Comparison of ENCODE assay signal across 1 cellular context in the genomic region with DNA sequence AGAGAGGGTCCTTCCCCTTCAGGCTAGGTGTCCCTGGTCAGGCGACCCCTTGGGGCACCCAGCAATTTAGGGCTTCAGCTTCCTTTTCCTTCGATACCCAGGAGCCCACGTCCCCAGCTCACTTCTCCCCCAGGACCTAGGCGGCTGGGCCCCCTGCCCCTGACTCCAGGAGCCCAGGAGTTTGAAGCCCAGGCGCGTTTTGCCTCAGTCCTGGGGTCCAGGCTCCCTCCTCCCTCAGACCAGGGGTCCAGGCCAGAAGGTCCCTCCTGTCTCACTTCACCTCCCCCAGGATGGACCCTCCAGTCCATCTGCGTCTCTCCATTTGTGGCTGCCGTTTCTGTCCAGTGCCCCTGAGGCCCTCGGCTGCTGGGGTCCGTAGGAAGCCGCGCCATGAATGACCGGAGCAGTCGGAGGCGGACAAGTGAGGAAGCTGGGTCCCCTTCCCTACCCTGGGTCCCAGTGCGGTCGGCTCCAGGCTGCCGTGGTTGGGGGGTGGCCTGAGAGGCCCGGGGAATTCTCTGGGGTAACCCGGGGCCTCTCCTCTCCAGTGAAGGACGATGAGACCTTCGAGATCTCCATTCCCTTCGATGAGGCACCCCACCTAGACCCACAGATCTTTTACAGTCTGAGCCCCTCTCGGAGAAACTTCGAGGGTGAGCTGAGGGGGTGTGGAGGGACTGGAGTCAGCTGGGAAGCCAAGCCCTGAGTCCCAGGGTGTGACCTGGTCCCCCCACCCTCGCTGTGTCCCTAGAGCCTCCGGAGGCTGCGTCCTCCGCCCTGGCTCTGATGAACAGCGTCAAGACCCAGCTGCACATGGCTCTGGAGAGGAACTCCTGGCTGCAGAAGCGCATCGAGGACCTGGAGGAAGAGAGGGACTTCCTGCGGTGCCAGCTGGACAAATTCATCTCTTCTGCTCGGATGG.
TF ChIP-seq lines count a peak whose summit lies in the region.

No MANE protein-coding gene starts in this region.

TF ChIP-seq in K562, 482 proteins besides CTCF, POLR2A, EP300 and RAD21 (continued from another document and continues in another):
- TF ChIP-seq POLR2H (tag; IDR thresholded peaks at IDR 0.05; ENCODE audit: low read depth) (no peak), RBBP5 (IDR thresholded peaks at IDR 0.05; ENCODE audit: borderline replicate concordance, insufficient read depth, low read length, poor library complexity, severe bottlenecking) (no peak), RBFOX2 (IDR thresholded peaks at IDR 0.05; ENCODE audit: low read depth, low read length) (peak; percentile 29), MTA1 (IDR thresholded peaks at IDR 0.05; ENCODE audit: borderline replicate concordance) (no peak), ZNF778 (CRISPR knock-in tag; IDR thresholded peaks at IDR 0.05) (no peak), SREBF2 (CRISPR knock-in tag; IDR thresholded peaks at IDR 0.05) (no peak), ZNF766 (CRISPR knock-in tag; conservative IDR thresholded peaks at IDR 0.05) (no peak), MECOM (CRISPR knock-in tag; IDR thresholded peaks at IDR 0.05) (no peak), FOXK2 (conservative IDR thresholded peaks at IDR 0.05 in 1 of 2, IDR thresholded peaks at IDR 0.05 in 1 of 2; ENCODE audit: low read depth in 2 of 2) (no peak), L3MBTL2 (IDR thresholded peaks at IDR 0.05) (peak; percentile 85), CCNT2 (IDR thresholded peaks at IDR 0.05; ENCODE audit: borderline replicate concordance, extremely low read depth, insufficient read length, low read depth, low read length) (no peak), SUPT5H (IDR thresholded peaks at IDR 0.05) (no peak), RBM17 (IDR thresholded peaks at IDR 0.05; ENCODE audit: borderline replicate concordance, low read depth, low read length) (no peak), CEBPG (CRISPR knock-in tag; IDR thresholded peaks at IDR 0.05) (no peak), CEBPG (tag; conservative IDR thresholded peaks at IDR 0.05 in 1 of 2, IDR thresholded peaks at IDR 0.05 in 1 of 2) (no peak), NR2F6 (CRISPR knock-in tag; IDR thresholded peaks at IDR 0.05) (no peak), NR2C2 (CRISPR knock-in tag; IDR thresholded peaks at IDR 0.05) (no peak), NR2C2 (tag; IDR thresholded peaks at IDR 0.05) (0 out of 2 replicates have a peak, but pooled peaks have one; percentile 23), PHTF2 (CRISPR knock-in tag; IDR thresholded peaks at IDR 0.05) (no peak), TEAD1 (CRISPR knock-in tag; IDR thresholded peaks at IDR 0.05) (no peak), KDM5B (IDR thresholded peaks at IDR 0.05; ENCODE audit: insufficient replicate concordance, low read depth, low read length) (peak; percentile 43), TCF7L2 (IDR thresholded peaks at IDR 0.05; ENCODE audit: low read depth, low read length) (no peak), SRSF3 (IDR thresholded peaks at IDR 0.05; ENCODE audit: insufficient read depth, low read length) (no peak), HDAC1 (IDR thresholded peaks at IDR 0.05) (no peak), NUFIP1 (IDR thresholded peaks at IDR 0.05; ENCODE audit: partially characterized antibody) (no peak), ZKSCAN1 (IDR thresholded peaks at IDR 0.05; ENCODE audit: low read depth, low read length) (no peak), KAT8 (IDR thresholded peaks at IDR 0.05; ENCODE audit: low read depth) (no peak), GTF2E2 (tag; IDR thresholded peaks at IDR 0.05) (no peak), SMARCA4 (IDR thresholded peaks at IDR 0.05) (0 out of 2 replicates have a peak, but pooled peaks have one; percentile 0), POU5F1 (IDR thresholded peaks at IDR 0.05; ENCODE audit: borderline replicate concordance, low read depth, low read length, partially characterized antibody) (no peak)
- TF ChIP-seq, protein P1, sequence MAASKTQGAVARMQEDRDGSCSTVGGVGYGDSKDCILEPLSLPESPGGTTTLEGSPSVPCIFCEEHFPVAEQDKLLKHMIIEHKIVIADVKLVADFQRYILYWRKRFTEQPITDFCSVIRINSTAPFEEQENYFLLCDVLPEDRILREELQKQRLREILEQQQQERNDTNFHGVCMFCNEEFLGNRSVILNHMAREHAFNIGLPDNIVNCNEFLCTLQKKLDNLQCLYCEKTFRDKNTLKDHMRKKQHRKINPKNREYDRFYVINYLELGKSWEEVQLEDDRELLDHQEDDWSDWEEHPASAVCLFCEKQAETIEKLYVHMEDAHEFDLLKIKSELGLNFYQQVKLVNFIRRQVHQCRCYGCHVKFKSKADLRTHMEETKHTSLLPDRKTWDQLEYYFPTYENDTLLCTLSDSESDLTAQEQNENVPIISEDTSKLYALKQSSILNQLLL (CRISPR knock-in tag; IDR thresholded peaks at IDR 0.05; ENCODE audit: borderline replicate concordance) = no peak
- TF ChIP-seq, protein P2, sequence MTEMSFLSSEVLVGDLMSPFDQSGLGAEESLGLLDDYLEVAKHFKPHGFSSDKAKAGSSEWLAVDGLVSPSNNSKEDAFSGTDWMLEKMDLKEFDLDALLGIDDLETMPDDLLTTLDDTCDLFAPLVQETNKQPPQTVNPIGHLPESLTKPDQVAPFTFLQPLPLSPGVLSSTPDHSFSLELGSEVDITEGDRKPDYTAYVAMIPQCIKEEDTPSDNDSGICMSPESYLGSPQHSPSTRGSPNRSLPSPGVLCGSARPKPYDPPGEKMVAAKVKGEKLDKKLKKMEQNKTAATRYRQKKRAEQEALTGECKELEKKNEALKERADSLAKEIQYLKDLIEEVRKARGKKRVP (CRISPR knock-in tag; IDR thresholded peaks at IDR 0.05) = no peak
- TF ChIP-seq, protein P3, sequence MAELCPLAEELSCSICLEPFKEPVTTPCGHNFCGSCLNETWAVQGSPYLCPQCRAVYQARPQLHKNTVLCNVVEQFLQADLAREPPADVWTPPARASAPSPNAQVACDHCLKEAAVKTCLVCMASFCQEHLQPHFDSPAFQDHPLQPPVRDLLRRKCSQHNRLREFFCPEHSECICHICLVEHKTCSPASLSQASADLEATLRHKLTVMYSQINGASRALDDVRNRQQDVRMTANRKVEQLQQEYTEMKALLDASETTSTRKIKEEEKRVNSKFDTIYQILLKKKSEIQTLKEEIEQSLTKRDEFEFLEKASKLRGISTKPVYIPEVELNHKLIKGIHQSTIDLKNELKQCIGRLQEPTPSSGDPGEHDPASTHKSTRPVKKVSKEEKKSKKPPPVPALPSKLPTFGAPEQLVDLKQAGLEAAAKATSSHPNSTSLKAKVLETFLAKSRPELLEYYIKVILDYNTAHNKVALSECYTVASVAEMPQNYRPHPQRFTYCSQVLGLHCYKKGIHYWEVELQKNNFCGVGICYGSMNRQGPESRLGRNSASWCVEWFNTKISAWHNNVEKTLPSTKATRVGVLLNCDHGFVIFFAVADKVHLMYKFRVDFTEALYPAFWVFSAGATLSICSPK (IDR thresholded peaks at IDR 0.05; ENCODE audit: borderline replicate concordance) = no peak
- TF ChIP-seq, protein P4, sequence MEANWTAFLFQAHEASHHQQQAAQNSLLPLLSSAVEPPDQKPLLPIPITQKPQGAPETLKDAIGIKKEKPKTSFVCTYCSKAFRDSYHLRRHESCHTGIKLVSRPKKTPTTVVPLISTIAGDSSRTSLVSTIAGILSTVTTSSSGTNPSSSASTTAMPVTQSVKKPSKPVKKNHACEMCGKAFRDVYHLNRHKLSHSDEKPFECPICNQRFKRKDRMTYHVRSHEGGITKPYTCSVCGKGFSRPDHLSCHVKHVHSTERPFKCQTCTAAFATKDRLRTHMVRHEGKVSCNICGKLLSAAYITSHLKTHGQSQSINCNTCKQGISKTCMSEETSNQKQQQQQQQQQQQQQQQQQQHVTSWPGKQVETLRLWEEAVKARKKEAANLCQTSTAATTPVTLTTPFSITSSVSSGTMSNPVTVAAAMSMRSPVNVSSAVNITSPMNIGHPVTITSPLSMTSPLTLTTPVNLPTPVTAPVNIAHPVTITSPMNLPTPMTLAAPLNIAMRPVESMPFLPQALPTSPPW (CRISPR knock-in tag; IDR thresholded peaks at IDR 0.05) = no peak
- TF ChIP-seq, protein P5, sequence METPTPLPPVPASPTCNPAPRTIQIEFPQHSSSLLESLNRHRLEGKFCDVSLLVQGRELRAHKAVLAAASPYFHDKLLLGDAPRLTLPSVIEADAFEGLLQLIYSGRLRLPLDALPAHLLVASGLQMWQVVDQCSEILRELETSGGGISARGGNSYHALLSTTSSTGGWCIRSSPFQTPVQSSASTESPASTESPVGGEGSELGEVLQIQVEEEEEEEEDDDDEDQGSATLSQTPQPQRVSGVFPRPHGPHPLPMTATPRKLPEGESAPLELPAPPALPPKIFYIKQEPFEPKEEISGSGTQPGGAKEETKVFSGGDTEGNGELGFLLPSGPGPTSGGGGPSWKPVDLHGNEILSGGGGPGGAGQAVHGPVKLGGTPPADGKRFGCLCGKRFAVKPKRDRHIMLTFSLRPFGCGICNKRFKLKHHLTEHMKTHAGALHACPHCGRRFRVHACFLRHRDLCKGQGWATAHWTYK (CRISPR knock-in tag; IDR thresholded peaks at IDR 0.05) = 0 out of 2 replicates have a peak, but pooled peaks have one; percentile 5
- TF ChIP-seq, protein P6, sequence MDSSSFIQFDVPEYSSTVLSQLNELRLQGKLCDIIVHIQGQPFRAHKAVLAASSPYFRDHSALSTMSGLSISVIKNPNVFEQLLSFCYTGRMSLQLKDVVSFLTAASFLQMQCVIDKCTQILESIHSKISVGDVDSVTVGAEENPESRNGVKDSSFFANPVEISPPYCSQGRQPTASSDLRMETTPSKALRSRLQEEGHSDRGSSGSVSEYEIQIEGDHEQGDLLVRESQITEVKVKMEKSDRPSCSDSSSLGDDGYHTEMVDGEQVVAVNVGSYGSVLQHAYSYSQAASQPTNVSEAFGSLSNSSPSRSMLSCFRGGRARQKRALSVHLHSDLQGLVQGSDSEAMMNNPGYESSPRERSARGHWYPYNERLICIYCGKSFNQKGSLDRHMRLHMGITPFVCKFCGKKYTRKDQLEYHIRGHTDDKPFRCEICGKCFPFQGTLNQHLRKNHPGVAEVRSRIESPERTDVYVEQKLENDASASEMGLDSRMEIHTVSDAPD (CRISPR knock-in tag; IDR thresholded peaks at IDR 0.05) = no peak
- TF ChIP-seq, protein P7, sequence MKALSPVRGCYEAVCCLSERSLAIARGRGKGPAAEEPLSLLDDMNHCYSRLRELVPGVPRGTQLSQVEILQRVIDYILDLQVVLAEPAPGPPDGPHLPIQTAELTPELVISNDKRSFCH (CRISPR knock-in tag; IDR thresholded peaks at IDR 0.05) = no peak
- TF ChIP-seq, protein P7 (tag; IDR thresholded peaks at IDR 0.05) = no peak
- TF ChIP-seq, protein P8, sequence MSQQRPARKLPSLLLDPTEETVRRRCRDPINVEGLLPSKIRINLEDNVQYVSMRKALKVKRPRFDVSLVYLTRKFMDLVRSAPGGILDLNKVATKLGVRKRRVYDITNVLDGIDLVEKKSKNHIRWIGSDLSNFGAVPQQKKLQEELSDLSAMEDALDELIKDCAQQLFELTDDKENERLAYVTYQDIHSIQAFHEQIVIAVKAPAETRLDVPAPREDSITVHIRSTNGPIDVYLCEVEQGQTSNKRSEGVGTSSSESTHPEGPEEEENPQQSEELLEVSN (IDR thresholded peaks at IDR 0.05; ENCODE audit: borderline replicate concordance in 1 of 2, extremely low read depth in 1 of 2, insufficient read depth in 1 of 2, insufficient read length in 1 of 2, low read depth in 1 of 2, low read length in 1 of 2, poor library complexity in 1 of 2, severe bottlenecking in 1 of 2) = peak; percentile 51 to 67
- TF ChIP-seq, protein P9, sequence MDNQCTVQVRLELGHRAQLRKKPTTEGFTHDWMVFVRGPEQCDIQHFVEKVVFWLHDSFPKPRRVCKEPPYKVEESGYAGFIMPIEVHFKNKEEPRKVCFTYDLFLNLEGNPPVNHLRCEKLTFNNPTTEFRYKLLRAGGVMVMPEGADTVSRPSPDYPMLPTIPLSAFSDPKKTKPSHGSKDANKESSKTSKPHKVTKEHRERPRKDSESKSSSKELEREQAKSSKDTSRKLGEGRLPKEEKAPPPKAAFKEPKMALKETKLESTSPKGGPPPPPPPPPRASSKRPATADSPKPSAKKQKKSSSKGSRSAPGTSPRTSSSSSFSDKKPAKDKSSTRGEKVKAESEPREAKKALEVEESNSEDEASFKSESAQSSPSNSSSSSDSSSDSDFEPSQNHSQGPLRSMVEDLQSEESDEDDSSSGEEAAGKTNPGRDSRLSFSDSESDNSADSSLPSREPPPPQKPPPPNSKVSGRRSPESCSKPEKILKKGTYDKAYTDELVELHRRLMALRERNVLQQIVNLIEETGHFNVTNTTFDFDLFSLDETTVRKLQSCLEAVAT (IDR thresholded peaks at IDR 0.05) = no peak
- TF ChIP-seq, protein P10, sequence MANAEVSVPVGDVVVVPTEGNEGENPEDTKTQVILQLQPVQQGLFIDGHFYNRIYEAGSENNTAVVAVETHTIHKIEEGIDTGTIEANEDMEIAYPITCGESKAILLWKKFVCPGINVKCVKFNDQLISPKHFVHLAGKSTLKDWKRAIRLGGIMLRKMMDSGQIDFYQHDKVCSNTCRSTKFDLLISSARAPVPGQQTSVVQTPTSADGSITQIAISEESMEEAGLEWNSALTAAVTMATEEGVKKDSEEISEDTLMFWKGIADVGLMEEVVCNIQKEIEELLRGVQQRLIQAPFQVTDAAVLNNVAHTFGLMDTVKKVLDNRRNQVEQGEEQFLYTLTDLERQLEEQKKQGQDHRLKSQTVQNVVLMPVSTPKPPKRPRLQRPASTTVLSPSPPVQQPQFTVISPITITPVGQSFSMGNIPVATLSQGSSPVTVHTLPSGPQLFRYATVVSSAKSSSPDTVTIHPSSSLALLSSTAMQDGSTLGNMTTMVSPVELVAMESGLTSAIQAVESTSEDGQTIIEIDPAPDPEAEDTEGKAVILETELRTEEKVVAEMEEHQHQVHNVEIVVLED (CRISPR knock-in tag; IDR thresholded peaks at IDR 0.05) = no peak
- TF ChIP-seq, protein P11, sequence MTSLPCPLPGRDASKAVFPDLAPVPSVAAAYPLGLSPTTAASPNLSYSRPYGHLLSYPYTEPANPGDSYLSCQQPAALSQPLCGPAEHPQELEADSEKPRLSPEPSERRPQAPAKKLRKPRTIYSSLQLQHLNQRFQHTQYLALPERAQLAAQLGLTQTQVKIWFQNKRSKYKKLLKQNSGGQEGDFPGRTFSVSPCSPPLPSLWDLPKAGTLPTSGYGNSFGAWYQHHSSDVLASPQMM (CRISPR knock-in tag; IDR thresholded peaks at IDR 0.05) = no peak
- TF ChIP-seq, protein P12, sequence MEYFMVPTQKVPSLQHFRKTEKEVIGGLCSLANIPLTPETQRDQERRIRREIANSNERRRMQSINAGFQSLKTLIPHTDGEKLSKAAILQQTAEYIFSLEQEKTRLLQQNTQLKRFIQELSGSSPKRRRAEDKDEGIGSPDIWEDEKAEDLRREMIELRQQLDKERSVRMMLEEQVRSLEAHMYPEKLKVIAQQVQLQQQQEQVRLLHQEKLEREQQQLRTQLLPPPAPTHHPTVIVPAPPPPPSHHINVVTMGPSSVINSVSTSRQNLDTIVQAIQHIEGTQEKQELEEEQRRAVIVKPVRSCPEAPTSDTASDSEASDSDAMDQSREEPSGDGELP (CRISPR knock-in tag; IDR thresholded peaks at IDR 0.05; ENCODE audit: borderline replicate concordance) = peak; percentile 44; the same call in 1 of the 2 replicates
- TF ChIP-seq, protein P13, sequence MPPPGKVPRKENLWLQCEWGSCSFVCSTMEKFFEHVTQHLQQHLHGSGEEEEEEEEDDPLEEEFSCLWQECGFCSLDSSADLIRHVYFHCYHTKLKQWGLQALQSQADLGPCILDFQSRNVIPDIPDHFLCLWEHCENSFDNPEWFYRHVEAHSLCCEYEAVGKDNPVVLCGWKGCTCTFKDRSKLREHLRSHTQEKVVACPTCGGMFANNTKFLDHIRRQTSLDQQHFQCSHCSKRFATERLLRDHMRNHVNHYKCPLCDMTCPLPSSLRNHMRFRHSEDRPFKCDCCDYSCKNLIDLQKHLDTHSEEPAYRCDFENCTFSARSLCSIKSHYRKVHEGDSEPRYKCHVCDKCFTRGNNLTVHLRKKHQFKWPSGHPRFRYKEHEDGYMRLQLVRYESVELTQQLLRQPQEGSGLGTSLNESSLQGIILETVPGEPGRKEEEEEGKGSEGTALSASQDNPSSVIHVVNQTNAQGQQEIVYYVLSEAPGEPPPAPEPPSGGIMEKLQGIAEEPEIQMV (tag; conservative IDR thresholded peaks at IDR 0.05; ENCODE audit: low read depth) = no peak
